In genomic region chr19:51689751-51690358, GRCh38 we compare ENCODE assay signal across 8 cellular contexts. TPM values are rescaled to one million over a fixed set of nuclear protein-coding genes. Genes with fewer than 3 reads are reported as not detected.
DNase-seq lines count a peak whose midpoint lies in the region; ATAC-seq and TF ChIP-seq lines count a peak whose summit lies in the region.

No MANE protein-coding gene starts in this region.

- peak overlapping the region; percentile 67 for H3K27ac ChIP-seq in muscle layer of duodenum (ENCODE audit: low read length)

- peak overlapping the region; percentile 74 to 97 for H3K4me3 ChIP-seq in muscle layer of duodenum (ENCODE audit: low read depth in 1 of 2, low read length in 2 of 2)

- no peaks in the 10 kb centered on the region for H3K9me3 ChIP-seq in muscle layer of duodenum (ENCODE audit: control insufficient read depth in 1 of 2, low read length in 2 of 2)

- peak overlapping the region; percentile 96 for H3K4me3 Mint-ChIP-seq in endothelial cell (ENCODE audit: unreplicated experiment)

- H3K4me1 Mint-ChIP-seq in endothelial cell (ENCODE audit: unreplicated experiment): peaks cover 40% of the 10 kb centered on the region

- H3K4me1 ChIP-seq in muscle layer of duodenum (ENCODE audit: control insufficient read depth in 1 of 2, insufficient read depth in 2 of 2, low read length in 2 of 2): peaks cover 19 to 54% of the 10 kb centered on the region in 2 donors

- peak overlapping the region; percentile 86 for H3K27ac Mint-ChIP-seq in endothelial cell (ENCODE audit: unreplicated experiment)

- peaks cover under 1 to 15% of the 10 kb centered on the region in 2 donors for H3K36me3 ChIP-seq in muscle layer of duodenum (ENCODE audit: control insufficient read depth in 1 of 2, insufficient read depth in 2 of 2, low read length in 2 of 2)

- H3K36me3 Mint-ChIP-seq in endothelial cell (ENCODE audit: low read depth, unreplicated experiment): peaks cover 21% of the 10 kb centered on the region

- DNase-seq in NCI-H146 (lab: John Stamatoyannopoulos, UW) (peak; percentile 28), NCI-H146 treated with DMSO at 0.1 percent for 48 hours (lab: John Stamatoyannopoulos, UW; ENCODE audit: unreplicated experiment) (no peak), SK-N-DZ (ENCODE audit: low spot score) (peak; percentile 75), endothelial cell (ENCODE audit: low spot score) (peak; percentile 68), superior temporal gyrus (ENCODE audit: extremely low spot score) (no peak)
- DNase-seq in activated effector memory CD4-positive, alpha-beta T cell treated with anti-CD3 and anti-CD28 coated beads, Interleukin-2, amount 50 U/mL, for 16 hours: no peak

- no peaks in the 10 kb centered on the region for H3K9me3 Mint-ChIP-seq in endothelial cell (ENCODE audit: unreplicated experiment)

- TF ChIP-seq CTCF in endothelial cell (IDR thresholded peaks at IDR 0.05; ENCODE audit: unreplicated experiment): no peak

- peaks cover 18% of the 10 kb centered on the region for H3K27me3 Mint-ChIP-seq in endothelial cell (ENCODE audit: unreplicated experiment)

- H3K27me3 ChIP-seq in muscle layer of duodenum (ENCODE audit: low read depth, low read length): peaks cover 8% of the 10 kb centered on the region

- ATAC-seq in GM18519 (IDR thresholded peaks at IDR 0.05; ENCODE audit: low FRiP score, unreplicated experiment): no peak

RNA-seq across cellular contexts. Expression of gene SPACA6, which starts 3.3 kb away (rescaled TPM):
- polyA plus RNA-seq in SK-N-DZ (2014; cell fraction: cytosol; rRNA removed): 3.5 and 4.7 TPM in 2 replicates
- 43.3 and 54.7 TPM in 2 replicates for polyA plus RNA-seq in SK-N-DZ (2014; cell fraction: nucleus; rRNA removed)
- 12.9 TPM for total RNA-seq in endothelial cell (ENCODE audit: unreplicated experiment)

RNA-seq across cellular contexts. Expression of gene HAS1, which starts 33.9 kb away (rescaled TPM):
- not detected in 2 replicates for polyA plus RNA-seq in SK-N-DZ (2014; cell fraction: cytosol; rRNA removed)
- polyA plus RNA-seq in SK-N-DZ (2014; cell fraction: nucleus; rRNA removed): not detected in 2 replicates
- not detected for total RNA-seq in endothelial cell (ENCODE audit: unreplicated experiment)

RNA-seq across cellular contexts. Expression of gene SIGLEC14, which starts 43.2 kb away (rescaled TPM):
- not detected in 2 replicates for polyA plus RNA-seq in SK-N-DZ (2014; cell fraction: cytosol; rRNA removed)
- not detected in 2 replicates for polyA plus RNA-seq in SK-N-DZ (2014; cell fraction: nucleus; rRNA removed)
- total RNA-seq in endothelial cell (ENCODE audit: unreplicated experiment): 0.21 TPM

RNA-seq across cellular contexts. Expression of gene SIGLEC5, which starts 59.7 kb away (rescaled TPM):
- polyA plus RNA-seq in SK-N-DZ (2014; cell fraction: cytosol; rRNA removed): not detected in 2 replicates
- not detected in 2 replicates for polyA plus RNA-seq in SK-N-DZ (2014; cell fraction: nucleus; rRNA removed)
- not detected for total RNA-seq in endothelial cell (ENCODE audit: unreplicated experiment)

Comparison
In these comparisons a context has a peak if more than half of its experiments do, and no peak if none do; other contexts are left out.
1. DNase-seq: peak in NCI-H146 (single experiment), SK-N-DZ (single experiment) and endothelial cell (single experiment); none in NCI-H146 treated with DMSO at 0.1 percent for 48 hours (single experiment), activated effector memory CD4-positive, alpha-beta T cell treated with anti-CD3 and anti-CD28 coated beads, Interleukin-2, amount 50 U/mL, for 16 hours (single experiment) and superior temporal gyrus (single experiment).